Comparison of ENCODE assay signal across 14 cellular contexts in the genomic region with DNA sequence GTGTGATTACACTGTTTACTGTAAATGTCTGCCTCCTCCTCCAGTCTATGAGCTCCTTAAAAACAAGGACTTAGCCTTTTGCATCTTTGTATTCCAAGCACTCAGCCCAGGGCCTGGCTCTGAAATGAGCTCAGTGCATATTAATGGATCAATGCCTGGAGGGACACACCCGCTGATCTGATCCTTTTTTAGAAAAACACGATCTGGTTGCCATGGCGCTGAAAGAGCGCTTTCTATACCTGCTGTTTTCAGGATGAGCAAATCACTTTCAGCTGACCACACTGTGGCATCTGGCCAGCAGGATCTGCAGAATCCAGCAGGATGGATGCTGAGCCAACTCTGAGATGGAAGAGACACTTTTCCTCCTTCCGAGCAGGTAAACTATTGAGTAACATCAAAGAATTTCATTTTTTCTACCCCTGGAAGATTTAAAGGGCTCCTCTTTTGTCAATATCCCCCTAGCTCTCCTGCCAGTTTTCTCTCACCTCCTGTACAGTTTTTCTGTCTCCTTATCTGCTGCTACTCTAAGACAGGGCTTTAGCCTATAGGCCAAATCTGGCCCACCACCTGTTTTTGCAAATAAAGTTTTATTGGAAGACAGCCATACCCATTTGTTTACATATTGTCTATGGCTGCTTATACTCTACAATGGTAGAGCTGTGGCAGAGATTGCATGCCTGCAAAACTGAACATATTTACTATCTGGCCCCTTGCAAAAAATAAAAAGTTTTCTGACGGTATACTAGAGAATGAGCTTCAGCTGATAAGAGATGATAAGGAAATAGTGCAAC. TPM values are rescaled to one million over a fixed set of nuclear protein-coding genes. Genes with fewer than 3 reads are reported as not detected.
DNase-seq lines count a peak whose midpoint lies in the region; ATAC-seq and TF ChIP-seq lines count a peak whose summit lies in the region.
"Had no signal": no experiment of that assay in that cellular context is flagged by ENCODE, and none has a peak within 500 bp of the region (broad histone marks: within the 10 kb centered on the region; RNA-seq: fewer than 3 reads in every experiment).

No MANE protein-coding gene starts in this region.

- intact Hi-C loops in mammary epithelial cell (cut with micrococcal nuclease), result no loop called here

- dilution Hi-C loops in mammary epithelial cell (cut with HindIII; ENCODE audit: low sequenced_read_pairs), result no loop called here

- TF ChIP-seq CTCF in GM23338 (conservative IDR thresholded peaks at IDR 0.05; ENCODE audit: low read depth in 2 of 2), result no peak
- no peak for TF ChIP-seq CTCF in mammary epithelial cell (conservative IDR thresholded peaks at IDR 0.05 in 1 of 2, IDR thresholded peaks at IDR 0.05 in 1 of 2; ENCODE audit: extremely low read depth in 1 of 2, insufficient read depth in 1 of 2, low read depth in 1 of 2, low read length in 2 of 2)
- TF ChIP-seq CTCF in endothelial cell (IDR thresholded peaks at IDR 0.05; ENCODE audit: unreplicated experiment), result no peak

- ATAC-seq in GM23338 (peak; percentile 89), GM21381 (IDR thresholded peaks at IDR 0.05; ENCODE audit: unreplicated experiment) (no peak), HG03521 (IDR thresholded peaks at IDR 0.05; ENCODE audit: unreplicated experiment) (no peak)
- ATAC-seq: activated CD4-positive, CD25-positive, alpha-beta regulatory T cell treated with anti-CD3 and anti-CD28 coated beads, Interleukin-2, amount 50 U/mL, for 24 hours had no signal

- H3K79me2 ChIP-seq in GM23338 (replicated peaks; ENCODE audit: insufficient read depth) (no peaks in the 10 kb centered on the region), mammary epithelial cell (ENCODE audit: insufficient read depth, low read length) (no peaks in the 10 kb centered on the region)

- H3K4me1 ChIP-seq in GM23338 (ENCODE audit: insufficient read depth) (peaks cover 9% of the 10 kb centered on the region), mammary epithelial cell (ENCODE audit: insufficient read depth, low read length) (peaks cover 22% of the 10 kb centered on the region)
- H3K4me1 ChIP-seq: Caco-2 had no signal

- H3K4me1 Mint-ChIP-seq in GM23338 (no peaks in the 10 kb centered on the region), endothelial cell (ENCODE audit: unreplicated experiment) (peaks cover 3% of the 10 kb centered on the region)
- H3K4me1 Mint-ChIP-seq: activated naive CD4-positive, alpha-beta T cell treated with anti-CD3 and anti-CD28 coated beads, Interleukin-2, amount 50 U/mL, for 24 hours had no signal

- H3K27ac ChIP-seq in GM23338 (ENCODE audit: low read depth), result no peak overlapping the region
- H3K27ac ChIP-seq in mammary epithelial cell (ENCODE audit: insufficient read depth, low read depth, low read length), result peak overlapping the region; percentile 71
- H3K27ac ChIP-seq: PC-9 had no signal

- H3K9me3 Mint-ChIP-seq in GM23338, result no peaks in the 10 kb centered on the region
- H3K9me3 Mint-ChIP-seq in endothelial cell (ENCODE audit: unreplicated experiment), result no peaks in the 10 kb centered on the region
- H3K9me3 Mint-ChIP-seq: activated naive CD4-positive, alpha-beta T cell treated with anti-CD3 and anti-CD28 coated beads, Interleukin-2, amount 50 U/mL, for 24 hours had no signal

- H3F3A ChIP-seq in GM23338 (replicated peaks; ENCODE audit: low read depth), result no peaks in the 10 kb centered on the region

- peak overlapping the region; percentile 45 for H3K9ac ChIP-seq in mammary epithelial cell (ENCODE audit: insufficient read depth, low read length)

- H3K27me3 ChIP-seq in GM23338 (ENCODE audit: insufficient read depth) (no peaks in the 10 kb centered on the region), mammary epithelial cell (ENCODE audit: insufficient read depth, low read length) (no peaks in the 10 kb centered on the region)

- BruUV-seq in mammary epithelial cell (replicated peaks; lab: Mats Ljungman, UMichigan), result no TSS peak

- H3K9me3 ChIP-seq in mammary epithelial cell (replicated peaks; ENCODE audit: insufficient read depth, low read length), result no peaks in the 10 kb centered on the region
- H3K9me3 ChIP-seq: Caco-2 had no signal

- no peaks in the 10 kb centered on the region for H3K36me3 ChIP-seq in GM23338 (ENCODE audit: insufficient read depth)
- H3K36me3 ChIP-seq in mammary epithelial cell (ENCODE audit: insufficient read depth, low read length), result no peaks in the 10 kb centered on the region

- H3K27me3 Mint-ChIP-seq in GM23338 (ENCODE audit: insufficient read depth, low read depth, poor library complexity) (no peaks in the 10 kb centered on the region), endothelial cell (ENCODE audit: unreplicated experiment) (peaks cover 3% of the 10 kb centered on the region)
- H3K27me3 Mint-ChIP-seq: activated naive CD4-positive, alpha-beta T cell treated with anti-CD3 and anti-CD28 coated beads, Interleukin-2, amount 50 U/mL, for 24 hours had no signal

- peaks cover 6% of the 10 kb centered on the region; the same call in 1 of the 2 replicates for H3K9me2 ChIP-seq in GM23338 (ENCODE audit: insufficient read depth)

- in situ Hi-C loops in mammary epithelial cell (cut with MboI; ENCODE audit: low sequenced_read_pairs in 2 of 2), result no loop called here

- H3K4me2 ChIP-seq in GM23338 (no peak overlapping the region), mammary epithelial cell (ENCODE audit: insufficient read depth, low read depth, low read length) (peak overlapping the region; percentile 22)
- H3K4me2 ChIP-seq: PC-9 had no signal

- WGBS in mammary epithelial cell (ENCODE audit: low coverage, missing lambda C conversion rate), result 20% methylated on average over 5 of the region's 6 CpGs

- H2AFZ ChIP-seq in GM23338 (no peak overlapping the region), mammary epithelial cell (ENCODE audit: low read depth, low read length) (no peak overlapping the region)
- H2AFZ ChIP-seq: PC-9 had no signal

- H3K4me3 Mint-ChIP-seq in GM23338 (no peak overlapping the region), endothelial cell (ENCODE audit: unreplicated experiment) (no peak overlapping the region)
- H3K4me3 Mint-ChIP-seq: activated naive CD4-positive, alpha-beta T cell treated with anti-CD3 and anti-CD28 coated beads, Interleukin-2, amount 50 U/mL, for 24 hours had no signal

- peaks cover under 1% of the 10 kb centered on the region; the same call in 1 of the 3 replicates for H3K36me3 Mint-ChIP-seq in GM23338 (ENCODE audit: low read depth)
- peaks cover 6% of the 10 kb centered on the region for H3K36me3 Mint-ChIP-seq in endothelial cell (ENCODE audit: low read depth, unreplicated experiment)

- H3K27ac Mint-ChIP-seq in GM23338 (no peak overlapping the region), endothelial cell (ENCODE audit: unreplicated experiment) (no peak overlapping the region)
- H3K27ac Mint-ChIP-seq: activated naive CD4-positive, alpha-beta T cell treated with anti-CD3 and anti-CD28 coated beads, Interleukin-2, amount 50 U/mL, for 24 hours had no signal

- peak; percentile 80 for DNase-seq in GM23338 (ENCODE audit: low spot score)
- DNase-seq in NCI-H2227 (lab: John Stamatoyannopoulos, UW; ENCODE audit: unreplicated experiment), result peak; percentile 86
- DNase-seq in mammary epithelial cell, result peak; percentile 93
- peak; percentile 41 for DNase-seq in left kidney (ENCODE audit: low read depth, low spot score)
- no peak for DNase-seq in endothelial cell (ENCODE audit: low spot score)
- DNase-seq in activated CD8-positive, alpha-beta memory T cell treated with anti-CD3 and anti-CD28 coated beads for 24 hours, result no peak
- DNase-seq: Caco-2; stimulated activated CD4-positive, alpha-beta T cell treated with anti-CD3 and anti-CD28 coated beads, Interleukin-12 subunit alpha, Interleukin-12 subunit beta, amount 100 ng/mL, for 4 hours; stimulated activated naive CD4-positive, alpha-beta T cell treated with Interleukin-2 at 50 U/mL for 16 hours had no signal

- H3K4me3 ChIP-seq in GM23338 (no peak overlapping the region), mammary epithelial cell (replicated peaks in 1 of 3; ENCODE audit: insufficient read depth in 1 of 3, low read depth in 2 of 3, low read length in 3 of 3) (no peak overlapping the region)
- H3K4me3 ChIP-seq: PC-9 had no signal

- CTCF ChIA-PET in mammary epithelial cell (lab: Charles Lee; ENCODE audit: low non-redundant PET), result interaction anchor here (0.6 kb wide), 1 partner anchor 415 kb away, joined by 3 read pairs; no protein-coding TSS in a partner anchor

- H4K20me1 ChIP-seq in GM23338 (replicated peaks; ENCODE audit: insufficient read depth), result no peaks in the 10 kb centered on the region
- H4K20me1 ChIP-seq in mammary epithelial cell (ENCODE audit: insufficient read depth, low read length), result no peaks in the 10 kb centered on the region

TF ChIP-seq in GM23338, 12 proteins besides CTCF, POLR2A, EP300 and RAD21 (continues in another document):
- TF ChIP-seq, protein P1, sequence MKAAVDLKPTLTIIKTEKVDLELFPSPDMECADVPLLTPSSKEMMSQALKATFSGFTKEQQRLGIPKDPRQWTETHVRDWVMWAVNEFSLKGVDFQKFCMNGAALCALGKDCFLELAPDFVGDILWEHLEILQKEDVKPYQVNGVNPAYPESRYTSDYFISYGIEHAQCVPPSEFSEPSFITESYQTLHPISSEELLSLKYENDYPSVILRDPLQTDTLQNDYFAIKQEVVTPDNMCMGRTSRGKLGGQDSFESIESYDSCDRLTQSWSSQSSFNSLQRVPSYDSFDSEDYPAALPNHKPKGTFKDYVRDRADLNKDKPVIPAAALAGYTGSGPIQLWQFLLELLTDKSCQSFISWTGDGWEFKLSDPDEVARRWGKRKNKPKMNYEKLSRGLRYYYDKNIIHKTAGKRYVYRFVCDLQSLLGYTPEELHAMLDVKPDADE (IDR thresholded peaks at IDR 0.05), result no peak
- TF ChIP-seq NANOG (IDR thresholded peaks at IDR 0.05; ENCODE audit: borderline replicate concordance) (no peak), EZH2 (IDR thresholded peaks at IDR 0.05; ENCODE audit: low read depth, unreplicated experiment) (no peak)

RNA-seq across cellular contexts. Expression of a gene that starts 37.6 kb away (rescaled TPM):
- total RNA-seq in GM23338 (2014; rRNA removed; shearing (Covaris generic)), result 241 and 271 TPM in 2 replicates
- 198 and 207 TPM in 2 replicates for polyA plus RNA-seq in GM23338 (2016; fragmentation: Nextera tagmentation; extraction: Ambion mirVana)
- total RNA-seq in mammary epithelial cell, result 100 to 1,000 TPM; 419 to 470 TPM
- polyA plus RNA-seq in mammary epithelial cell, result 609 TPM
- polyA minus RNA-seq in mammary epithelial cell, result 1,008 TPM
- total RNA-seq in endothelial cell (ENCODE audit: unreplicated experiment), result 91.3 TPM

RNA-seq across cellular contexts. Expression of a gene that starts 52.4 kb away (rescaled TPM):
- total RNA-seq in GM23338 (2014; rRNA removed; shearing (Covaris generic)), result 104 and 113 TPM in 2 replicates
- 197 and 229 TPM in 2 replicates for polyA plus RNA-seq in GM23338 (2016; fragmentation: Nextera tagmentation; extraction: Ambion mirVana)
- total RNA-seq in mammary epithelial cell, result 10 to 100 TPM; 25.7 to 60.3 TPM
- polyA plus RNA-seq in mammary epithelial cell, result 39.7 TPM
- 11.5 TPM for polyA minus RNA-seq in mammary epithelial cell
- 34.0 TPM for total RNA-seq in endothelial cell (ENCODE audit: unreplicated experiment)

Comparison
In these comparisons a context has a peak if more than half of its experiments do, and no peak if none do; other contexts are left out.
1. DNase-seq: peak in GM23338 (single experiment), NCI-H2227 (single experiment), mammary epithelial cell (single experiment) and left kidney (single experiment); none in endothelial cell (single experiment) and activated CD8-positive, alpha-beta memory T cell treated with anti-CD3 and anti-CD28 coated beads for 24 hours (single experiment).